16 cellular contexts compared by ENCODE assay signal in genomic region chr15:60729850-60730458, GRCh38.
A peak's percentile ranks its signal among the peaks of the same experiment; 100 is the strongest.
DNase-seq lines count a peak whose midpoint lies in the region; ATAC-seq and TF ChIP-seq lines count a peak whose summit lies in the region.
"Had no signal": no experiment of that assay in that cellular context is flagged by ENCODE, and none has a peak within 500 bp of the region (broad histone marks: within the 10 kb centered on the region; RNA-seq: fewer than 3 reads in every experiment).

No MANE protein-coding gene starts in this region.

- H3K27ac ChIP-seq in thyroid gland, result no peak overlapping the region
- H3K27ac ChIP-seq: ovary had no signal

- peak; percentile 93 for ATAC-seq in activated T-helper 17 cell treated with anti-CD3 and anti-CD28 coated beads, Interleukin-2, amount 50 U/mL, for 72 hours (replicated peaks)
- no peak for ATAC-seq in GM21447 (IDR thresholded peaks at IDR 0.05; ENCODE audit: unreplicated experiment)
- ATAC-seq: stimulated activated naive B cell treated with anti-CD40 and anti-IgM and Interleukin-4, amounts not matched to agents 10 μg/mL and 1 μg/mL and 100 μg/mL, for 72 hours had no signal

- no peaks in the 10 kb centered on the region for H3K27me3 ChIP-seq in thyroid gland
- H3K27me3 ChIP-seq: ovary had no signal

- TF ChIP-seq CTCF in thyroid gland (IDR thresholded peaks at IDR 0.05), result no peak

- H3K27me3 Mint-ChIP-seq in activated T-helper 17 cell treated with anti-CD3 and anti-CD28 coated beads, Interleukin-2, amount 50 U/mL, for 72 hours, result no peaks in the 10 kb centered on the region

- H3K36me3 Mint-ChIP-seq in activated T-helper 17 cell treated with anti-CD3 and anti-CD28 coated beads, Interleukin-2, amount 50 U/mL, for 72 hours (ENCODE audit: low read depth), result peaks cover 18% of the 10 kb centered on the region
- H3K36me3 Mint-ChIP-seq: stimulated activated naive B cell treated with anti-CD40 and anti-IgM and Interleukin-4, amounts not matched to agents 10 μg/mL and 1 μg/mL and 100 μg/mL, for 72 hours had no signal

- 91 to 95% methylated on average over 8 of the region's 8 CpGs for WGBS in thyroid gland, 2 donors

- peak overlapping the region; percentile 85 for H3K27ac Mint-ChIP-seq in activated T-helper 17 cell treated with anti-CD3 and anti-CD28 coated beads, Interleukin-2, amount 50 U/mL, for 72 hours
- H3K27ac Mint-ChIP-seq: stimulated activated naive B cell treated with anti-CD40 and anti-IgM and Interleukin-4, amounts not matched to agents 10 μg/mL and 1 μg/mL and 100 μg/mL, for 72 hours had no signal

- peak overlapping the region; percentile 86 for H3K4me3 Mint-ChIP-seq in activated T-helper 17 cell treated with anti-CD3 and anti-CD28 coated beads, Interleukin-2, amount 50 U/mL, for 72 hours
- H3K4me3 Mint-ChIP-seq: stimulated activated naive B cell treated with anti-CD40 and anti-IgM and Interleukin-4, amounts not matched to agents 10 μg/mL and 1 μg/mL and 100 μg/mL, for 72 hours had no signal

- peaks cover 6 to 16% of the 10 kb centered on the region in 2 donors for H3K4me1 ChIP-seq in thyroid gland

- H3K9me3 Mint-ChIP-seq in activated T-helper 17 cell treated with anti-CD3 and anti-CD28 coated beads, Interleukin-2, amount 50 U/mL, for 72 hours, result peaks cover 12% of the 10 kb centered on the region

- DNase-seq in activated effector memory CD4-positive, alpha-beta T cell treated with anti-CD3 and anti-CD28 coated beads, Interleukin-2, amount 50 U/mL, for 16 hours, result peak; percentile 79
- no peak for DNase-seq in activated effector memory CD4-positive, alpha-beta T cell treated with Interleukin-2 at 50 U/mL for 16 hours
- peak; percentile 12 to 37 for DNase-seq in stimulated activated CD4-positive, alpha-beta T cell treated with anti-CD3 and anti-CD28 coated beads, Interleukin-1b, Interleukin-23, amount 100 ng/mL, for 4 hours (ENCODE audit: low read depth in 2 of 2)
- DNase-seq in thyroid gland (no peak), NCI-H1930 (lab: John Stamatoyannopoulos, UW) (no peak), cardiac septum (ENCODE audit: low spot score) (no peak)
- DNase-seq: effector CD4-positive, alpha-beta T cell; H7; hippocampal formation; NCI-H1092 treated with DMSO at 0.1 percent for 48 hours; NCI-H345; ovary; SHP77; stimulated activated naive B cell treated with anti-CD40 and anti-IgM and Interleukin-4, amounts not matched to agents 10 μg/mL and 1 μg/mL and 100 μg/mL, for 72 hours had no signal

- TF ChIP-seq POLR2A in thyroid gland (IDR thresholded peaks at IDR 0.05), result no peak

- no peaks in the 10 kb centered on the region for H3K9me3 ChIP-seq in thyroid gland
- H3K9me3 ChIP-seq: ovary had no signal

- no peak overlapping the region for H3K4me3 ChIP-seq in thyroid gland (replicated peaks in 1 of 3)
- H3K4me3 ChIP-seq: ovary had no signal

- peaks cover 45% of the 10 kb centered on the region for H3K4me1 Mint-ChIP-seq in activated T-helper 17 cell treated with anti-CD3 and anti-CD28 coated beads, Interleukin-2, amount 50 U/mL, for 72 hours
- H3K4me1 Mint-ChIP-seq: stimulated activated naive B cell treated with anti-CD40 and anti-IgM and Interleukin-4, amounts not matched to agents 10 μg/mL and 1 μg/mL and 100 μg/mL, for 72 hours had no signal

- H3K36me3 ChIP-seq in thyroid gland, result no peaks in the 10 kb centered on the region
- H3K36me3 ChIP-seq: ovary had no signal

- intact Hi-C loops in thyroid gland (cut with DNase I) (no loop called here), cardiac septum (cut with DNase I) (no loop called here)

Comparison
In these comparisons a context has a peak if more than half of its experiments do, and no peak if none do; other contexts are left out.
1. DNase-seq: peak in activated effector memory CD4-positive, alpha-beta T cell treated with anti-CD3 and anti-CD28 coated beads, Interleukin-2, amount 50 U/mL, for 16 hours (single experiment) and stimulated activated CD4-positive, alpha-beta T cell treated with anti-CD3 and anti-CD28 coated beads, Interleukin-1b, Interleukin-23, amount 100 ng/mL, for 4 hours (2 of 2); none in activated effector memory CD4-positive, alpha-beta T cell treated with Interleukin-2 at 50 U/mL for 16 hours (single experiment), thyroid gland (0 of 2), NCI-H1930 (0 of 2) and cardiac septum (single experiment).